In the genomic region with DNA sequence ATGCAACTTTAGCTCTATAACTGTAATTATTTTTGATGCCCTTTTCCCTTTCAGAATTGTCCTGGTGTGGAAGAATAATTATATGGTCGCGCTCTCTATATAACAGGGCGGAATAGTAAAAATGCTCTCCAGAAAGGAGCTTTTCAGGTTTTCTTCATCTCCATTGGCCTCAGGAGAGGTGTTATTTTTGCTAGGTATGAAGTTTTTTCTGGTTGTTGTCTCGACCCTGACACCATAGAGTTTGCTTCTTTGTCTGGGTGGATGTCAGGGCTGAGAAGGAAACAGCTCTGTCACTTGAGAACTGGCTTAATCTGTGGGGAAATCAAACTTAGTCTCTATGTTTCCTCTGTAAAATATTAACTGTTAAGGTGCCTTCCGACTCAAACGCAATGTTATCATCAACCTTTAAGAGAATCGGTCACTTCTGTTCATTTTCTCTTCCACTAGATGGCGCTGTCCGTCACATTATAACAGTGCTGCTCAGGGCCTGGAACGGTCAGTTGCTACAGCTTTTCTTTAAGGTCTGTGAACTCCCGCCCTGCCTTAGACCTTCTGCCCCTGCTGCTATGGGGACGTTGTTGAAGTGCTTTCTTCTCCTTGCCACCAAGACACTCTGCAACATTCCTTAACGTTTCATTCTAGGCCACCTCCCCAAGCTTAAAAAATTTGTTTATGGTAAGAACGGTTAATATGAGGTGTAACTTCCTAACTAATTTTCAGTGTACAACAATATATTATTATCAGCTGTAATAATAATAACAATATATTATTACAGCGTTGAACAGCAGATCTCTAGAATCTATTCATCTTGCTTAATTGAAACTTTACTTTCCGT, we compare ENCODE assay signal across 8 cellular contexts. TPM values are rescaled to one million over a fixed set of nuclear protein-coding genes. Genes with fewer than 3 reads are reported as not detected.
DNase-seq lines count a peak whose midpoint lies in the region; ATAC-seq, FAIRE-seq and TF ChIP-seq lines count a peak whose summit lies in the region.

No MANE protein-coding gene starts in this region.

- TF ChIP-seq CTCF in BJ (IDR thresholded peaks at IDR 0.05; ENCODE audit: insufficient read depth, low read depth, low read length) (peak; percentile 54), bronchial epithelial cell (IDR thresholded peaks at IDR 0.05; ENCODE audit: insufficient read depth, low read length, severe bottlenecking) (peak; percentile 60)

- POLR2A ChIA-PET in BJ (lab: Charles Lee) = interaction anchor here (0.6 kb wide), 1 partner anchor 190 kb away, joined by 4 read pairs; no protein-coding TSS in a partner anchor

- peak; percentile 95 for ATAC-seq in GM18909 (IDR thresholded peaks at IDR 0.05; ENCODE audit: poor library complexity, unreplicated experiment)
- ATAC-seq in HG03139 (IDR thresholded peaks at IDR 0.05; ENCODE audit: unreplicated experiment) = peak; percentile 98
- ATAC-seq in left colon = peak; percentile 80

- DNase-seq in BJ (ENCODE audit: low read depth) (no peak), NCI-H2171 treated with DMSO at 0.1 percent for 48 hours (lab: John Stamatoyannopoulos, UW) (peak; percentile 72), UCSD-AML1 (lab: John Stamatoyannopoulos, UW; ENCODE audit: unreplicated experiment) (peak; percentile 19), bronchial epithelial cell (ENCODE audit: low read depth) (peak; percentile 62), left colon (peak in 1 of 2 donors; percentile 39)
- DNase-seq in stimulated activated CD4-positive, alpha-beta T cell treated with anti-CD3 and anti-CD28 coated beads, Interleukin-4, amount 100 ng/mL, for 48 hours (ENCODE audit: low read depth in 2 of 2) = peak; percentile 24 to 43

- H3K4me3 ChIP-seq in BJ (ENCODE audit: low read depth, low read length) (no peak overlapping the region), bronchial epithelial cell (ENCODE audit: low read depth, low read length) (no peak overlapping the region)

- H3K36me3 ChIP-seq in BJ (ENCODE audit: control insufficient read depth, insufficient read depth, low read length) (no peaks in the 10 kb centered on the region), bronchial epithelial cell (ENCODE audit: control insufficient read depth, insufficient read depth, low read length) (no peaks in the 10 kb centered on the region)

- H3K27me3 ChIP-seq in BJ (ENCODE audit: control insufficient read depth, insufficient read depth, low read length) (no peaks in the 10 kb centered on the region), bronchial epithelial cell (ENCODE audit: control insufficient read depth, insufficient read depth, low read length) (no peaks in the 10 kb centered on the region)

- FAIRE-seq in bronchial epithelial cell (lab: Jason Lieb, UNC) = no peak

- CTCF ChIA-PET in BJ (lab: Yijun Ruan, JAX) = interaction anchor here (0.6 to 13.8 kb wide), 41 partner anchors 11 to 417 kb away, joined by 3 to 328 read pairs (median 4); partner anchors contain the start of genes SERPINB13 and SERPINB7

- intact Hi-C loops in left colon (cut with DNase I, micrococcal nuclease) = loop anchor here in 1 of 2 donors (5.0 kb wide), 2 partner anchors 59 to 329 kb away; no protein-coding TSS in a partner anchor

RNA-seq across cellular contexts. Expression of gene SERPINB12, which starts 23.8 kb away (rescaled TPM):
- polyA plus RNA-seq in BJ (2011; rRNA removed) = not detected in 2 replicates
- not detected in 2 replicates for polyA minus RNA-seq in BJ (2011; rRNA and poly(A)+ RNA removed)
- total RNA-seq in bronchial epithelial cell (0.53 and 1.4 TPM in 2 replicates), left colon (not detected)

RNA-seq across cellular contexts. Expression of gene SERPINB5, which starts 41.6 kb away (rescaled TPM):
- polyA plus RNA-seq in BJ (2011; rRNA removed) = not detected in 2 replicates
- not detected in 2 replicates for polyA minus RNA-seq in BJ (2011; rRNA and poly(A)+ RNA removed)
- total RNA-seq in bronchial epithelial cell (440 and 513 TPM in 2 replicates), left colon (1 to 10 TPM; 3.5 to 3.7 TPM)

Comparison
In these comparisons a context has a peak if more than half of its experiments do, and no peak if none do; other contexts are left out.
1. RNA of gene SERPINB5, which starts 41.6 kb away (total RNA-seq): 440 to 513 TPM in bronchial epithelial cell; 3.5 to 3.7 TPM in left colon; every median in the first group is over 10 times any median in the second.
2. Peak in every context shown above with its lines, with median percentiles within 50 percentile points of each other: ATAC-seq.